In the genomic region with DNA sequence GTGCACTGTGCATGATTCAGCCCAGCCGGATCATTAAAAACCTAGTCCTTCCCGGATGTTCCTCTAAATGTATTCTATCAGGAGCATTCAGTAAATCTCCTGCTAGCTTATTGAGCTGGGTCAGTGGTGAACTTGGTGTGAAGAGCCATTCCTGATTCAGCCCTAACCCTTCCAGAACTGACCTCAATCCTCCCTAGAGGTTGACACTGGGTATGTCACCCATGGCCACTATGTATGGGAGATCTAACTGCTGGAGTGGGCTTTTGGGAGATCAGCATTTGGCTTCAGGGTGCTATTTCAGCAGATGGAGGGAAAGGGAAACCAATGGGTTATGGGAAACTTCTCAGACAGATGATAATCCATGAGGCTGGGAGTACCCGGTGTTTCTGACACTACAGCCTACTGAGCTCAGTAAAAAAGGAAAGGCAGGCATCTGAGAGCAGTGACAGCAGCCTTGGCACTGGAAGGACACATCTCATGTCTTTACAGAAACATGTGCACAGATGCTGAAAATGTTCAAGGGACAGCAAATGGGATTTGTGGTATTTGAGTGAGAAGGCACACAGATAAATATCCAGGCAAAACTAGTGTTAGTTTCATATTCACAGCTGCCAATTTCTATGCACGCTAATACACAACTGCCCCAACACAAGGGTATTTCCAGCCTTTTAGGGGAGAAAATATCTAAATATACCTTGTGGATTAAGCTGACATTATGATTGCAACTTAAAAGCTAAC, we compare ENCODE assay signal across 19 cellular contexts.
DNase-seq lines count a peak whose midpoint lies in the region; ATAC-seq and TF ChIP-seq lines count a peak whose summit lies in the region.
"Had no signal": no experiment of that assay in that cellular context is flagged by ENCODE, and none has a peak within 500 bp of the region (broad histone marks: within the 10 kb centered on the region; RNA-seq: fewer than 3 reads in every experiment).

No MANE protein-coding gene starts in this region.

- TF ChIP-seq POLR2A in gastrocnemius medialis (IDR thresholded peaks at IDR 0.05) = no peak
- TF ChIP-seq POLR2A in tibial nerve (IDR thresholded peaks at IDR 0.05) = no peak

- peak overlapping the region; percentile 42 for H3K4me3 Mint-ChIP-seq in natural killer cell treated with Interleukin-12 subunit alpha and Interleukin-12 subunit beta and Interleukin-15 and Interleukin-18, amount 100 ng/mL, for 72 hours
- H3K4me3 Mint-ChIP-seq in natural killer cell = no peak overlapping the region
- H3K4me3 Mint-ChIP-seq in WTC11 = no peak overlapping the region
- H3K4me3 Mint-ChIP-seq: IgD-negative memory B cell; stimulated activated naive CD8-positive, alpha-beta T cell treated with anti-CD3 and anti-CD28 coated beads, Interleukin-15, amount 100 ng/mL, for 72 hours had no signal

- H3K36me3 Mint-ChIP-seq in natural killer cell treated with Interleukin-12 subunit alpha and Interleukin-12 subunit beta and Interleukin-15 and Interleukin-18, amount 100 ng/mL, for 72 hours = peaks cover under 1% of the 10 kb centered on the region
- H3K36me3 Mint-ChIP-seq in natural killer cell (no peaks in the 10 kb centered on the region), WTC11 (0 out of 2 replicates have a peak, but pooled peaks cover 7% of the 10 kb centered on the region)

- H3K36me3 ChIP-seq in gastrocnemius medialis (no peaks in the 10 kb centered on the region), tibial nerve (no peaks in the 10 kb centered on the region)
- H3K36me3 ChIP-seq: neutrophil had no signal

- H3K27me3 ChIP-seq in gastrocnemius medialis = no peaks in the 10 kb centered on the region
- no peaks in the 10 kb centered on the region for H3K27me3 ChIP-seq in tibial nerve
- H3K27me3 ChIP-seq: foreskin keratinocyte had no signal

- H3K27me3 Mint-ChIP-seq in natural killer cell treated with Interleukin-12 subunit alpha and Interleukin-12 subunit beta and Interleukin-15 and Interleukin-18, amount 100 ng/mL, for 72 hours = peaks cover 17 to 24% of the 10 kb centered on the region in 2 donors
- H3K27me3 Mint-ChIP-seq in natural killer cell (ENCODE audit: low read depth in 2 of 2) (peaks cover 20 to 38% of the 10 kb centered on the region in 2 donors), WTC11 (ENCODE audit: low read depth) (peaks cover 5% of the 10 kb centered on the region; the same call in 1 of the 2 replicates)
- H3K27me3 Mint-ChIP-seq: stimulated activated naive CD8-positive, alpha-beta T cell treated with anti-CD3 and anti-CD28 coated beads, Interleukin-15, amount 100 ng/mL, for 72 hours had no signal

- no peak for ATAC-seq in natural killer cell treated with Interleukin-12 subunit alpha and Interleukin-12 subunit beta and Interleukin-15 and Interleukin-18, amount 100 ng/mL, for 72 hours
- ATAC-seq in natural killer cell (no peak), HG02870 (IDR thresholded peaks at IDR 0.05; ENCODE audit: unreplicated experiment) (peak; percentile 53), WTC11 (peak; percentile 69), gastrocnemius medialis (no peak)
- ATAC-seq: activated naive CD4-positive, alpha-beta T cell treated with anti-CD3 and anti-CD28 coated beads, Interleukin-2, amount 50 U/mL, for 72 hours; foreskin keratinocyte; stimulated activated naive CD8-positive, alpha-beta T cell treated with anti-CD3 and anti-CD28 coated beads, Interleukin-15, amount 100 ng/mL, for 72 hours had no signal

- 83 to 88% methylated on average over 4 of the region's 4 CpGs for WGBS in tibial nerve, 2 donors

- TF ChIP-seq CTCF in natural killer cell (IDR thresholded peaks at IDR 0.05) (no peak), WTC11 (IDR thresholded peaks at IDR 0.05) (no peak), gastrocnemius medialis (IDR thresholded peaks at IDR 0.05 in 4 of 5, conservative IDR thresholded peaks at IDR 0.05 in 1 of 5) (no peak), tibial nerve (IDR thresholded peaks at IDR 0.05) (no peak)

- intact Hi-C loops in natural killer cell (cut with micrococcal nuclease) = no loop called here
- intact Hi-C loops in gastrocnemius medialis (cut with DNase I; ENCODE audit: low total_unique reads) = loop anchor here (5.0 kb wide), 1 partner anchor 83 kb away; no protein-coding TSS in a partner anchor

- H3K9me3 Mint-ChIP-seq in natural killer cell treated with Interleukin-12 subunit alpha and Interleukin-12 subunit beta and Interleukin-15 and Interleukin-18, amount 100 ng/mL, for 72 hours = peaks cover 3% of the 10 kb centered on the region
- H3K9me3 Mint-ChIP-seq in natural killer cell (no peaks in the 10 kb centered on the region), WTC11 (peaks cover 12% of the 10 kb centered on the region)

- in situ Hi-C loops in gastrocnemius medialis (cut with MboI; ENCODE audit: low sequenced_read_pairs in 4 of 4) (no loop called here), KBM-7 (cut with MboI; ENCODE audit: low pct_unique_long_range_greater_than_20kb, low sequenced_read_pairs) (no loop called here)

- peaks cover 26 to 29% of the 10 kb centered on the region in 2 donors for H3K4me1 ChIP-seq in gastrocnemius medialis
- H3K4me1 ChIP-seq in tibial nerve = no peaks in the 10 kb centered on the region
- H3K4me1 ChIP-seq: A549 had no signal

- no peak for DNase-seq in natural killer cell treated with Interleukin-12 subunit alpha and Interleukin-12 subunit beta and Interleukin-15 and Interleukin-18, amount 100 ng/mL, for 72 hours (ENCODE audit: low spot score)
- DNase-seq in natural killer cell = no peak
- DNase-seq in WTC11 (ENCODE audit: low spot score) = no peak
- DNase-seq in gastrocnemius medialis = no peak
- no peak for DNase-seq in KBM-7
- DNase-seq in NCI-H1092 treated with DMSO at 0.1 percent for 48 hours (lab: John Stamatoyannopoulos, UW) = no peak
- DNase-seq in tibial nerve (ENCODE audit: low spot score in 2 of 2) = no peak
- DNase-seq: effector CD8-positive, alpha-beta T cell; foreskin keratinocyte; HCEC 1CT; mammary epithelial cell; PC-9; stimulated activated naive CD8-positive, alpha-beta T cell treated with anti-CD3 and anti-CD28 coated beads, Interleukin-15, amount 100 ng/mL, for 72 hours had no signal

- POLR2A ChIA-PET in WTC11 (lab: Charles Lee) = no interaction called here

- H3K27ac Mint-ChIP-seq in natural killer cell treated with Interleukin-12 subunit alpha and Interleukin-12 subunit beta and Interleukin-15 and Interleukin-18, amount 100 ng/mL, for 72 hours = peak overlapping the region in 1 of 2 donors; percentile 15
- H3K27ac Mint-ChIP-seq in natural killer cell (no peak overlapping the region), WTC11 (no peak overlapping the region)
- H3K27ac Mint-ChIP-seq: activated naive CD4-positive, alpha-beta T cell treated with anti-CD3 and anti-CD28 coated beads, Interleukin-2, amount 50 U/mL, for 72 hours; stimulated activated naive CD8-positive, alpha-beta T cell treated with anti-CD3 and anti-CD28 coated beads, Interleukin-15, amount 100 ng/mL, for 72 hours had no signal

- H3K4me3 ChIP-seq in gastrocnemius medialis (no peak overlapping the region), tibial nerve (no peak overlapping the region)
- H3K4me3 ChIP-seq: A549, PC-9, smooth muscle cell had no signal

- no peak for TF ChIP-seq EP300 in tibial nerve (IDR thresholded peaks at IDR 0.05)

- no peak overlapping the region for H3K27ac ChIP-seq in gastrocnemius medialis
- H3K27ac ChIP-seq in tibial nerve = no peak overlapping the region
- H3K27ac ChIP-seq: A549, foreskin keratinocyte, neutrophil, PC-9 had no signal

- peaks cover 10 to 13% of the 10 kb centered on the region in 2 donors for H3K4me1 Mint-ChIP-seq in natural killer cell treated with Interleukin-12 subunit alpha and Interleukin-12 subunit beta and Interleukin-15 and Interleukin-18, amount 100 ng/mL, for 72 hours (ENCODE audit: low read depth in 2 of 2)
- H3K4me1 Mint-ChIP-seq in natural killer cell (no peaks in the 10 kb centered on the region), WTC11 (no peaks in the 10 kb centered on the region)
- H3K4me1 Mint-ChIP-seq: stimulated activated naive CD8-positive, alpha-beta T cell treated with anti-CD3 and anti-CD28 coated beads, Interleukin-15, amount 100 ng/mL, for 72 hours had no signal

- H3K9me3 ChIP-seq in gastrocnemius medialis (no peaks in the 10 kb centered on the region), tibial nerve (peaks cover 0 to 14% (median 0%) of the 10 kb centered on the region in 4 donors)
- H3K9me3 ChIP-seq: neutrophil had no signal

- CTCF ChIA-PET in WTC11 (lab: Charles Lee) = interaction anchor here (1.5 kb wide), 1 partner anchor 10 kb away, joined by 4 read pairs; no protein-coding TSS in a partner anchor

TF ChIP-seq in WTC11, 78 proteins besides CTCF, POLR2A, EP300 and RAD21 (continues in another document):
- no peak for TF ChIP-seq ZNF232 (CRISPR knock-in tag; IDR thresholded peaks at IDR 0.05)
- TF ChIP-seq ZNF423 (CRISPR knock-in tag; IDR thresholded peaks at IDR 0.05) = no peak
- TF ChIP-seq ZNF671 (CRISPR knock-in tag; IDR thresholded peaks at IDR 0.05) = no peak
- no peak for TF ChIP-seq OVOL2 (CRISPR knock-in tag; IDR thresholded peaks at IDR 0.05; ENCODE audit: borderline replicate concordance)
- TF ChIP-seq, protein P1, sequence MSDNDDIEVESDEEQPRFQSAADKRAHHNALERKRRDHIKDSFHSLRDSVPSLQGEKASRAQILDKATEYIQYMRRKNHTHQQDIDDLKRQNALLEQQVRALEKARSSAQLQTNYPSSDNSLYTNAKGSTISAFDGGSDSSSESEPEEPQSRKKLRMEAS (CRISPR knock-in tag; IDR thresholded peaks at IDR 0.05) = no peak
- no peak for TF ChIP-seq FOXP1 (CRISPR knock-in tag; IDR thresholded peaks at IDR 0.05; ENCODE audit: borderline replicate concordance)
- TF ChIP-seq, protein P2, sequence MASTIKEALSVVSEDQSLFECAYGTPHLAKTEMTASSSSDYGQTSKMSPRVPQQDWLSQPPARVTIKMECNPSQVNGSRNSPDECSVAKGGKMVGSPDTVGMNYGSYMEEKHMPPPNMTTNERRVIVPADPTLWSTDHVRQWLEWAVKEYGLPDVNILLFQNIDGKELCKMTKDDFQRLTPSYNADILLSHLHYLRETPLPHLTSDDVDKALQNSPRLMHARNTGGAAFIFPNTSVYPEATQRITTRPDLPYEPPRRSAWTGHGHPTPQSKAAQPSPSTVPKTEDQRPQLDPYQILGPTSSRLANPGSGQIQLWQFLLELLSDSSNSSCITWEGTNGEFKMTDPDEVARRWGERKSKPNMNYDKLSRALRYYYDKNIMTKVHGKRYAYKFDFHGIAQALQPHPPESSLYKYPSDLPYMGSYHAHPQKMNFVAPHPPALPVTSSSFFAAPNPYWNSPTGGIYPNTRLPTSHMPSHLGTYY (CRISPR knock-in tag; IDR thresholded peaks at IDR 0.05) = no peak
- TF ChIP-seq TCF7 (CRISPR knock-in tag; IDR thresholded peaks at IDR 0.05; ENCODE audit: low read depth) = no peak

Comparison
In these comparisons a context has a peak if more than half of its experiments do, and no peak if none do; other contexts are left out.
1. ATAC-seq: peak in HG02870 (single experiment) and WTC11 (single experiment); none in natural killer cell treated with Interleukin-12 subunit alpha and Interleukin-12 subunit beta and Interleukin-15 and Interleukin-18, amount 100 ng/mL, for 72 hours (0 of 2), natural killer cell (0 of 3) and gastrocnemius medialis (0 of 2).